Comparison of ENCODE assay signal across 1 cellular context in the genomic region with DNA sequence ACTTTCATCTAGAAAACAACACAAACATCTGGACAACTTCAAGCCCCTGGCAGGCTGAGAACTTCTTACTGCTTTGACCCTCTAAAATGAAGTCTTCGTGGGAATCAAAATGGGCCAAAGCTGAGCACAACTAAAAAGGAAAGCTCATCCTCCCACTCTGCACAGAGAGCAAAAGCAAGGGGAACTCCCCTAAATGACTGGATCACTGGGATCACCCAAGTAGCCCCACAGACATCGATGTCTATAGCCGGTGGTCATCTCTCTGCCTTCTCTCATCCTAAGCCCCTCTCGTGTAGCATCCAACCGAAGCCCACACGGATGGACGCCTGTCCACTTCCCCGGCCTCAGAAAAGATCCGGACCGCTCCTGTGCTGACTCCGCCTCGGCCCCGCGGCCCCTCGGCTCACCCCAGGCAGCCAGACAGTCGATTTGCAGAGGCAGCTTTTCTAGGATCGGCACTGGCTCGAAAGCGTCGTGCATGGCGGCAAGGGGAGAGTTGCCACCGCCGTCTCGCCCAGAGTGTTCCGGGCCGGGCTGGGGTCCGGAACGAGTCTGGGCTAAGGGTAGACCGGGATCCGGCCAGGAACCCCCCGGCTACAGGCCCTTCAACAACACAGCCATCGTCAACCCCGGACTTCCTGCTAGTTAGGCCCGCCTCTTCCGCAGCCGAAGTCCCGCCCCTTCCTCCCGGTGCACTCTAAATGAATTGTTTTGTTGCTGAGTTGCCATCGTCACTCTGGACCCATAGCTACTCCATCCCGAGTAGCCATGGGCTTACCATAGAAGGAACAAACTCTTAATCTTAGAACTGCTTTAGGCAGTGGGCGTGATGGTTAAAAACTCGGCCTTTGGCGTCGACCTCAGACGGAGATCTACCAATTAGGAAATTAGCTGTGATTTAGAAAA.
TF ChIP-seq lines count a peak whose summit lies in the region.

A gene with protein sequence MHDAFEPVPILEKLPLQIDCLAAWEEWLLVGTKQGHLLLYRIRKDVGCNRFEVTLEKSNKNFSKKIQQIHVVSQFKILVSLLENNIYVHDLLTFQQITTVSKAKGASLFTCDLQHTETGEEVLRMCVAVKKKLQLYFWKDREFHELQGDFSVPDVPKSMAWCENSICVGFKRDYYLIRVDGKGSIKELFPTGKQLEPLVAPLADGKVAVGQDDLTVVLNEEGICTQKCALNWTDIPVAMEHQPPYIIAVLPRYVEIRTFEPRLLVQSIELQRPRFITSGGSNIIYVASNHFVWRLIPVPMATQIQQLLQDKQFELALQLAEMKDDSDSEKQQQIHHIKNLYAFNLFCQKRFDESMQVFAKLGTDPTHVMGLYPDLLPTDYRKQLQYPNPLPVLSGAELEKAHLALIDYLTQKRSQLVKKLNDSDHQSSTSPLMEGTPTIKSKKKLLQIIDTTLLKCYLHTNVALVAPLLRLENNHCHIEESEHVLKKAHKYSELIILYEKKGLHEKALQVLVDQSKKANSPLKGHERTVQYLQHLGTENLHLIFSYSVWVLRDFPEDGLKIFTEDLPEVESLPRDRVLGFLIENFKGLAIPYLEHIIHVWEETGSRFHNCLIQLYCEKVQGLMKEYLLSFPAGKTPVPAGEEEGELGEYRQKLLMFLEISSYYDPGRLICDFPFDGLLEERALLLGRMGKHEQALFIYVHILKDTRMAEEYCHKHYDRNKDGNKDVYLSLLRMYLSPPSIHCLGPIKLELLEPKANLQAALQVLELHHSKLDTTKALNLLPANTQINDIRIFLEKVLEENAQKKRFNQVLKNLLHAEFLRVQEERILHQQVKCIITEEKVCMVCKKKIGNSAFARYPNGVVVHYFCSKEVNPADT (minus strand): TSS at position 631 of the 906 bp plus-strand sequence. CDS start 151 bp downstream, at position 480.

TF ChIP-seq in K562, 482 proteins besides CTCF, POLR2A, EP300 and RAD21 (continued from another document and continues in another):
- TF ChIP-seq EGR1 (conservative IDR thresholded peaks at IDR 0.05) = no peak
- TF ChIP-seq, protein P1, sequence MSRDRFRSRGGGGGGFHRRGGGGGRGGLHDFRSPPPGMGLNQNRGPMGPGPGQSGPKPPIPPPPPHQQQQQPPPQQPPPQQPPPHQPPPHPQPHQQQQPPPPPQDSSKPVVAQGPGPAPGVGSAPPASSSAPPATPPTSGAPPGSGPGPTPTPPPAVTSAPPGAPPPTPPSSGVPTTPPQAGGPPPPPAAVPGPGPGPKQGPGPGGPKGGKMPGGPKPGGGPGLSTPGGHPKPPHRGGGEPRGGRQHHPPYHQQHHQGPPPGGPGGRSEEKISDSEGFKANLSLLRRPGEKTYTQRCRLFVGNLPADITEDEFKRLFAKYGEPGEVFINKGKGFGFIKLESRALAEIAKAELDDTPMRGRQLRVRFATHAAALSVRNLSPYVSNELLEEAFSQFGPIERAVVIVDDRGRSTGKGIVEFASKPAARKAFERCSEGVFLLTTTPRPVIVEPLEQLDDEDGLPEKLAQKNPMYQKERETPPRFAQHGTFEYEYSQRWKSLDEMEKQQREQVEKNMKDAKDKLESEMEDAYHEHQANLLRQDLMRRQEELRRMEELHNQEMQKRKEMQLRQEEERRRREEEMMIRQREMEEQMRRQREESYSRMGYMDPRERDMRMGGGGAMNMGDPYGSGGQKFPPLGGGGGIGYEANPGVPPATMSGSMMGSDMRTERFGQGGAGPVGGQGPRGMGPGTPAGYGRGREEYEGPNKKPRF (IDR thresholded peaks at IDR 0.05; ENCODE audit: low read depth, low read length) = no peak
- no peak for TF ChIP-seq MYBL2 (IDR thresholded peaks at IDR 0.05; ENCODE audit: low read depth)
- no peak for TF ChIP-seq MYBL2 (CRISPR knock-in tag; IDR thresholded peaks at IDR 0.05; ENCODE audit: borderline replicate concordance)
- TF ChIP-seq MCM5 (IDR thresholded peaks at IDR 0.05; ENCODE audit: low read depth) = no peak
- no peak for TF ChIP-seq MTA1 (IDR thresholded peaks at IDR 0.05; ENCODE audit: borderline replicate concordance)
- no peak for TF ChIP-seq ZNF263 (CRISPR knock-in tag; IDR thresholded peaks at IDR 0.05; ENCODE audit: borderline replicate concordance)
- TF ChIP-seq RBM39 (optimal IDR thresholded peaks at IDR 0.05; ENCODE audit: low read depth, low read length) = no peak
- no peak for TF ChIP-seq ZNF696 (CRISPR knock-in tag; conservative IDR thresholded peaks at IDR 0.05)
- TF ChIP-seq RNF2 (IDR thresholded peaks at IDR 0.05) = no peak
- TF ChIP-seq ZNF232 (CRISPR knock-in tag; IDR thresholded peaks at IDR 0.05) = 0 out of 2 replicates have a peak, but pooled peaks have one; percentile 39
- TF ChIP-seq DIDO1 (tag; IDR thresholded peaks at IDR 0.05; ENCODE audit: low read depth) = peak; percentile 67
- TF ChIP-seq, protein P2, sequence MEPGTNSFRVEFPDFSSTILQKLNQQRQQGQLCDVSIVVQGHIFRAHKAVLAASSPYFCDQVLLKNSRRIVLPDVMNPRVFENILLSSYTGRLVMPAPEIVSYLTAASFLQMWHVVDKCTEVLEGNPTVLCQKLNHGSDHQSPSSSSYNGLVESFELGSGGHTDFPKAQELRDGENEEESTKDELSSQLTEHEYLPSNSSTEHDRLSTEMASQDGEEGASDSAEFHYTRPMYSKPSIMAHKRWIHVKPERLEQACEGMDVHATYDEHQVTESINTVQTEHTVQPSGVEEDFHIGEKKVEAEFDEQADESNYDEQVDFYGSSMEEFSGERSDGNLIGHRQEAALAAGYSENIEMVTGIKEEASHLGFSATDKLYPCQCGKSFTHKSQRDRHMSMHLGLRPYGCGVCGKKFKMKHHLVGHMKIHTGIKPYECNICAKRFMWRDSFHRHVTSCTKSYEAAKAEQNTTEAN (CRISPR knock-in tag; IDR thresholded peaks at IDR 0.05) = no peak
- TF ChIP-seq, protein P3, sequence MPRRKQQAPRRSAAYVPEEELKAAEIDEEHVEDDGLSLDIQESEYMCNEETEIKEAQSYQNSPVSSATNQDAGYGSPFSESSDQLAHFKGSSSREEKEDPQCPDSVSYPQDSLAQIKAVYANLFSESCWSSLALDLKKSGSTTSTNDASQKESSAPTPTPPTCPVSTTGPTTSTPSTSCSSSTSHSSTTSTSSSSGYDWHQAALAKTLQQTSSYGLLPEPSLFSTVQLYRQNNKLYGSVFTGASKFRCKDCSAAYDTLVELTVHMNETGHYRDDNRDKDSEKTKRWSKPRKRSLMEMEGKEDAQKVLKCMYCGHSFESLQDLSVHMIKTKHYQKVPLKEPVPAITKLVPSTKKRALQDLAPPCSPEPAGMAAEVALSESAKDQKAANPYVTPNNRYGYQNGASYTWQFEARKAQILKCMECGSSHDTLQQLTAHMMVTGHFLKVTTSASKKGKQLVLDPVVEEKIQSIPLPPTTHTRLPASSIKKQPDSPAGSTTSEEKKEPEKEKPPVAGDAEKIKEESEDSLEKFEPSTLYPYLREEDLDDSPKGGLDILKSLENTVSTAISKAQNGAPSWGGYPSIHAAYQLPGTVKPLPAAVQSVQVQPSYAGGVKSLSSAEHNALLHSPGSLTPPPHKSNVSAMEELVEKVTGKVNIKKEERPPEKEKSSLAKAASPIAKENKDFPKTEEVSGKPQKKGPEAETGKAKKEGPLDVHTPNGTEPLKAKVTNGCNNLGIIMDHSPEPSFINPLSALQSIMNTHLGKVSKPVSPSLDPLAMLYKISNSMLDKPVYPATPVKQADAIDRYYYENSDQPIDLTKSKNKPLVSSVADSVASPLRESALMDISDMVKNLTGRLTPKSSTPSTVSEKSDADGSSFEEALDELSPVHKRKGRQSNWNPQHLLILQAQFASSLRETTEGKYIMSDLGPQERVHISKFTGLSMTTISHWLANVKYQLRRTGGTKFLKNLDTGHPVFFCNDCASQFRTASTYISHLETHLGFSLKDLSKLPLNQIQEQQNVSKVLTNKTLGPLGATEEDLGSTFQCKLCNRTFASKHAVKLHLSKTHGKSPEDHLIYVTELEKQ (CRISPR knock-in tag; IDR thresholded peaks at IDR 0.05) = no peak
- TF ChIP-seq, protein P4, sequence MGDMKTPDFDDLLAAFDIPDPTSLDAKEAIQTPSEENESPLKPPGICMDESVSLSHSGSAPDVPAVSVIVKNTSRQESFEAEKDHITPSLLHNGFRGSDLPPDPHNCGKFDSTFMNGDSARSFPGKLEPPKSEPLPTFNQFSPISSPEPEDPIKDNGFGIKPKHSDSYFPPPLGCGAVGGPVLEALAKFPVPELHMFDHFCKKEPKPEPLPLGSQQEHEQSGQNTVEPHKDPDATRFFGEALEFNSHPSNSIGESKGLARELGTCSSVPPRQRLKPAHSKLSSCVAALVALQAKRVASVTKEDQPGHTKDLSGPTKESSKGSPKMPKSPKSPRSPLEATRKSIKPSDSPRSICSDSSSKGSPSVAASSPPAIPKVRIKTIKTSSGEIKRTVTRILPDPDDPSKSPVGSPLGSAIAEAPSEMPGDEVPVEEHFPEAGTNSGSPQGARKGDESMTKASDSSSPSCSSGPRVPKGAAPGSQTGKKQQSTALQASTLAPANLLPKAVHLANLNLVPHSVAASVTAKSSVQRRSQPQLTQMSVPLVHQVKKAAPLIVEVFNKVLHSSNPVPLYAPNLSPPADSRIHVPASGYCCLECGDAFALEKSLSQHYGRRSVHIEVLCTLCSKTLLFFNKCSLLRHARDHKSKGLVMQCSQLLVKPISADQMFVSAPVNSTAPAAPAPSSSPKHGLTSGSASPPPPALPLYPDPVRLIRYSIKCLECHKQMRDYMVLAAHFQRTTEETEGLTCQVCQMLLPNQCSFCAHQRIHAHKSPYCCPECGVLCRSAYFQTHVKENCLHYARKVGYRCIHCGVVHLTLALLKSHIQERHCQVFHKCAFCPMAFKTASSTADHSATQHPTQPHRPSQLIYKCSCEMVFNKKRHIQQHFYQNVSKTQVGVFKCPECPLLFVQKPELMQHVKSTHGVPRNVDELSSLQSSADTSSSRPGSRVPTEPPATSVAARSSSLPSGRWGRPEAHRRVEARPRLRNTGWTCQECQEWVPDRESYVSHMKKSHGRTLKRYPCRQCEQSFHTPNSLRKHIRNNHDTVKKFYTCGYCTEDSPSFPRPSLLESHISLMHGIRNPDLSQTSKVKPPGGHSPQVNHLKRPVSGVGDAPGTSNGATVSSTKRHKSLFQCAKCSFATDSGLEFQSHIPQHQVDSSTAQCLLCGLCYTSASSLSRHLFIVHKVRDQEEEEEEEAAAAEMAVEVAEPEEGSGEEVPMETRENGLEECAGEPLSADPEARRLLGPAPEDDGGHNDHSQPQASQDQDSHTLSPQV (IDR thresholded peaks at IDR 0.05) = no peak
- TF ChIP-seq, protein P5, sequence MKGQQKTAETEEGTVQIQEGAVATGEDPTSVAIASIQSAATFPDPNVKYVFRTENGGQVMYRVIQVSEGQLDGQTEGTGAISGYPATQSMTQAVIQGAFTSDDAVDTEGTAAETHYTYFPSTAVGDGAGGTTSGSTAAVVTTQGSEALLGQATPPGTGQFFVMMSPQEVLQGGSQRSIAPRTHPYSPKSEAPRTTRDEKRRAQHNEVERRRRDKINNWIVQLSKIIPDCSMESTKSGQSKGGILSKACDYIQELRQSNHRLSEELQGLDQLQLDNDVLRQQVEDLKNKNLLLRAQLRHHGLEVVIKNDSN (CRISPR knock-in tag; IDR thresholded peaks at IDR 0.05) = no peak
- peak; percentile 40 for TF ChIP-seq TBP (optimal IDR thresholded peaks at IDR 0.05; ENCODE audit: low read depth, low read length)
- TF ChIP-seq TCFL5 (CRISPR knock-in tag; conservative IDR thresholded peaks at IDR 0.05) = no peak
- TF ChIP-seq, protein P6, sequence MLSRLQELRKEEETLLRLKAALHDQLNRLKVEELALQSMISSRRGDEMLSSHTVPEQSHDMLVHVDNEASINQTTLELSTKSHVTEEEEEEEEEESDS (CRISPR knock-in tag; IDR thresholded peaks at IDR 0.05) = no peak
- no peak for TF ChIP-seq LCOR (CRISPR knock-in tag; IDR thresholded peaks at IDR 0.05)
- peak; percentile 82 for TF ChIP-seq C11orf30 (IDR thresholded peaks at IDR 0.05; ENCODE audit: low read depth)
- TF ChIP-seq ZFP30 (CRISPR knock-in tag; IDR thresholded peaks at IDR 0.05; ENCODE audit: borderline replicate concordance) = no peak
- no peak for TF ChIP-seq CEBPG (CRISPR knock-in tag; IDR thresholded peaks at IDR 0.05)
- TF ChIP-seq CEBPG (tag; conservative IDR thresholded peaks at IDR 0.05 in 1 of 2, IDR thresholded peaks at IDR 0.05 in 1 of 2) = no peak
- TF ChIP-seq, protein P7, sequence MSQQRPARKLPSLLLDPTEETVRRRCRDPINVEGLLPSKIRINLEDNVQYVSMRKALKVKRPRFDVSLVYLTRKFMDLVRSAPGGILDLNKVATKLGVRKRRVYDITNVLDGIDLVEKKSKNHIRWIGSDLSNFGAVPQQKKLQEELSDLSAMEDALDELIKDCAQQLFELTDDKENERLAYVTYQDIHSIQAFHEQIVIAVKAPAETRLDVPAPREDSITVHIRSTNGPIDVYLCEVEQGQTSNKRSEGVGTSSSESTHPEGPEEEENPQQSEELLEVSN (IDR thresholded peaks at IDR 0.05; ENCODE audit: borderline replicate concordance in 1 of 2, extremely low read depth in 1 of 2, insufficient read depth in 1 of 2, insufficient read length in 1 of 2, low read depth in 1 of 2, low read length in 1 of 2, poor library complexity in 1 of 2, severe bottlenecking in 1 of 2) = no peak
- no peak for TF ChIP-seq HNRNPUL1 (IDR thresholded peaks at IDR 0.05; ENCODE audit: low read length)
- no peak for TF ChIP-seq HEY1 (CRISPR knock-in tag; IDR thresholded peaks at IDR 0.05; ENCODE audit: borderline replicate concordance)
- no peak for TF ChIP-seq KHSRP (IDR thresholded peaks at IDR 0.05)
- no peak for TF ChIP-seq CREBBP (IDR thresholded peaks at IDR 0.05; ENCODE audit: low read depth, low read length)
- TF ChIP-seq NELFE (IDR thresholded peaks at IDR 0.05; ENCODE audit: insufficient read depth, insufficient read length) = no peak
- peak; percentile 93 for TF ChIP-seq SUPT5H (IDR thresholded peaks at IDR 0.05)
- no peak for TF ChIP-seq CSDE1 (IDR thresholded peaks at IDR 0.05)
- no peak for TF ChIP-seq ZNF584 (CRISPR knock-in tag; IDR thresholded peaks at IDR 0.05; ENCODE audit: low read depth)
- no peak for TF ChIP-seq DMBX1 (CRISPR knock-in tag; IDR thresholded peaks at IDR 0.05; ENCODE audit: borderline replicate concordance)
- TF ChIP-seq, protein P8, sequence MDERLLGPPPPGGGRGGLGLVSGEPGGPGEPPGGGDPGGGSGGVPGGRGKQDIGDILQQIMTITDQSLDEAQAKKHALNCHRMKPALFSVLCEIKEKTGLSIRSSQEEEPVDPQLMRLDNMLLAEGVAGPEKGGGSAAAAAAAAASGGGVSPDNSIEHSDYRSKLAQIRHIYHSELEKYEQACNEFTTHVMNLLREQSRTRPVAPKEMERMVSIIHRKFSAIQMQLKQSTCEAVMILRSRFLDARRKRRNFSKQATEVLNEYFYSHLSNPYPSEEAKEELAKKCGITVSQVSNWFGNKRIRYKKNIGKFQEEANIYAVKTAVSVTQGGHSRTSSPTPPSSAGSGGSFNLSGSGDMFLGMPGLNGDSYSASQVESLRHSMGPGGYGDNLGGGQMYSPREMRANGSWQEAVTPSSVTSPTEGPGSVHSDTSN (CRISPR knock-in tag; IDR thresholded peaks at IDR 0.05; ENCODE audit: low read depth) = no peak
- TF ChIP-seq, protein P8 (tag; conservative IDR thresholded peaks at IDR 0.05; ENCODE audit: low read depth) = no peak
- TF ChIP-seq FOXP1 (CRISPR knock-in tag; IDR thresholded peaks at IDR 0.05) = no peak
- no peak for TF ChIP-seq U2AF1 (optimal IDR thresholded peaks at IDR 0.05; ENCODE audit: low read depth, low read length)
- no peak for TF ChIP-seq HLTF (IDR thresholded peaks at IDR 0.05)
